ENCODE assay signal across 15 cellular contexts in the genomic region with DNA sequence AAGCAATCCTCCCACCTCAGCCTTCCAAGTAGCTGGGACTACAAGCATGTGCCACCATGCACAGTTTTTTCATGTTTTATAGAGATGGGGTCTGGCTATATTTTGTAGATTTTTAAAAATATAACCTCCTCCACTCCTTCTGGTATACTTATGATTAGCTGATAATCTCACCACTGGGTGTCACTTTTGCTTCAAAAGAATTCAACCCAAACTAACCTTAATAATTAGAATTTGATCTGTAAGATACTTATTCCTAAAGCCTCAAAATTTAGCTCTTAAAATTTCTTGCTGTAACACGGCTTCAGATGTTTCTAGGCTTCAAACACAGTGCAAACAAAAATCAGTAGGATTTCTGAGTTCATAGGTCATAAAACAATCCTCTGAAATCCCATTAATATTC.
A peak's percentile ranks its signal among the peaks of the same experiment; 100 is the strongest.
DNase-seq lines count a peak whose midpoint lies in the region; ATAC-seq and TF ChIP-seq lines count a peak whose summit lies in the region.
"Had no signal": no experiment of that assay in that cellular context is flagged by ENCODE, and none has a peak within 500 bp of the region (broad histone marks: within the 10 kb centered on the region; RNA-seq: fewer than 3 reads in every experiment).

No MANE protein-coding gene starts in this region.

- peaks cover 45% of the 10 kb centered on the region; the same call in 1 of the 2 replicates for H3K36me3 ChIP-seq in DND-41 (ENCODE audit: insufficient read depth, low read length)
- H3K36me3 ChIP-seq in Karpas-422 (ENCODE audit: insufficient read depth, low read length), result peaks cover 53% of the 10 kb centered on the region
- H3K36me3 ChIP-seq in liver (ENCODE audit: control insufficient read depth in 4 of 4, insufficient read depth in 3 of 4, low read depth in 1 of 4, low read length in 3 of 4), result no peaks in the 10 kb centered on the region

- no peaks in the 10 kb centered on the region for H3K9me2 ChIP-seq in Karpas-422 (replicated peaks; ENCODE audit: insufficient read depth, low read length)

- H3K27me3 ChIP-seq in DND-41 (ENCODE audit: insufficient read depth, low read length, poor library complexity) (no peaks in the 10 kb centered on the region), Karpas-422 (ENCODE audit: low read length) (no peaks in the 10 kb centered on the region), liver (ENCODE audit: control insufficient read depth in 4 of 4, insufficient read depth in 4 of 4, low read length in 3 of 4) (no peaks in the 10 kb centered on the region)
- H3K27me3 ChIP-seq: testis had no signal

- no peaks in the 10 kb centered on the region for H3K27me3 Mint-ChIP-seq in CD14-positive monocyte (ENCODE audit: low read depth in 3 of 3)
- H3K27me3 Mint-ChIP-seq: activated CD4-positive, alpha-beta T cell treated with anti-CD3 and anti-CD28 coated beads, Interleukin-2, amount 10 ng/mL, durations not matched to agents 24 days and 14 days; activated T-cell treated with anti-CD3 and anti-CD28 coated beads, Interleukin-2, amount 50 U/mL, for 24 hours had no signal

- no peak overlapping the region for H3K27ac ChIP-seq in DND-41 (ENCODE audit: low read length)
- H3K27ac ChIP-seq in Karpas-422 (ENCODE audit: low read length), result no peak overlapping the region
- H3K27ac ChIP-seq in liver (ENCODE audit: low read depth in 1 of 2, low read length in 2 of 2), result no peak overlapping the region
- H3K27ac ChIP-seq: testis had no signal

- H3K36me3 Mint-ChIP-seq in CD14-positive monocyte, result peaks cover 48 to 59% of the 10 kb centered on the region in 2 donors

- WGBS in liver, result 89% methylated on average over 1 of the region's 1 CpG

- no peak overlapping the region for H3K4me2 ChIP-seq in DND-41 (ENCODE audit: insufficient read depth, low read length)
- H3K4me2 ChIP-seq in Karpas-422 (ENCODE audit: low read depth, low read length, poor library complexity, severe bottlenecking), result no peak overlapping the region

- intact Hi-C loops in CD14-positive monocyte (cut with micrococcal nuclease), result no loop called here

- peak; percentile 36 to 62 for TF ChIP-seq RAD21 in liver (IDR thresholded peaks at IDR 0.05)

- peaks cover 3% of the 10 kb centered on the region for H3K4me1 Mint-ChIP-seq in CD14-positive monocyte
- H3K4me1 Mint-ChIP-seq: natural killer cell had no signal

- H3K4me3 ChIP-seq in DND-41 (ENCODE audit: low read depth in 1 of 2, low read length in 2 of 2) (no peak overlapping the region), Karpas-422 (ENCODE audit: low read length) (no peak overlapping the region), liver (ENCODE audit: low read depth in 1 of 3, low read length in 3 of 3) (no peak overlapping the region)
- H3K4me3 ChIP-seq: testis had no signal

- no peak for ATAC-seq in DND-41 (ENCODE audit: insufficient read depth, low read depth)
- ATAC-seq: natural killer cell had no signal

- H4K20me1 ChIP-seq in DND-41 (ENCODE audit: insufficient read depth, low read length), result no peaks in the 10 kb centered on the region
- no peaks in the 10 kb centered on the region for H4K20me1 ChIP-seq in Karpas-422 (ENCODE audit: insufficient read depth, low read depth, low read length)

- H3K9me3 Mint-ChIP-seq in CD14-positive monocyte, result peaks cover 0 to 2% (median 0%) of the 10 kb centered on the region in 7 donors
- H3K9me3 Mint-ChIP-seq: natural killer cell had no signal

- TF ChIP-seq CTCF in DND-41 (IDR thresholded peaks at IDR 0.05; ENCODE audit: borderline replicate concordance, extremely low read depth, low read length, poor library complexity, severe bottlenecking) (peak; percentile 29), liver (IDR thresholded peaks at IDR 0.05; ENCODE audit: low read depth, low read length, missing input control) (no peak), CD14-positive monocyte (IDR thresholded peaks at IDR 0.05) (no peak)

- H3K4me1 ChIP-seq in DND-41 (ENCODE audit: insufficient read depth, low read length) (no peaks in the 10 kb centered on the region), Karpas-422 (ENCODE audit: low read length) (no peaks in the 10 kb centered on the region), liver (ENCODE audit: control insufficient read depth in 4 of 4, insufficient read depth in 4 of 4, low read length in 3 of 4) (no peaks in the 10 kb centered on the region)
- H3K4me1 ChIP-seq: testis had no signal

- H3K79me2 ChIP-seq in DND-41 (ENCODE audit: insufficient read depth, low read length), result no peaks in the 10 kb centered on the region
- H3K79me2 ChIP-seq in Karpas-422 (ENCODE audit: low read length), result no peaks in the 10 kb centered on the region

- no peak overlapping the region for H3K27ac Mint-ChIP-seq in CD14-positive monocyte
- H3K27ac Mint-ChIP-seq: activated CD4-positive, alpha-beta T cell treated with anti-CD3 and anti-CD28 coated beads, Interleukin-2, amount 10 ng/mL, durations not matched to agents 24 days and 14 days; activated T-cell treated with anti-CD3 and anti-CD28 coated beads, Interleukin-2, amount 50 U/mL, for 24 hours; natural killer cell had no signal

- H3K9ac ChIP-seq in DND-41 (ENCODE audit: low read depth, low read length), result no peak overlapping the region
- H3K9ac ChIP-seq in Karpas-422 (ENCODE audit: low read length), result no peak overlapping the region
- H3K9ac ChIP-seq in liver (ENCODE audit: low read depth in 1 of 2, low read length in 2 of 2), result no peak overlapping the region

- H2AFZ ChIP-seq in DND-41 (ENCODE audit: low read depth, low read length) (no peak overlapping the region), Karpas-422 (ENCODE audit: low read length) (no peak overlapping the region)

- no peak for DNase-seq in DND-41
- DNase-seq in Karpas-422, result peak; percentile 57
- peak; percentile 4 for DNase-seq in cerebellum (ENCODE audit: low spot score)
- DNase-seq in NCI-H146 (lab: John Stamatoyannopoulos, UW), result no peak
- no peak for DNase-seq in CD14-positive monocyte (ENCODE audit: low spot score)
- no peak for DNase-seq in middle frontal gyrus (ENCODE audit: extremely low spot score, low spot score)
- DNase-seq in GM19238 (ENCODE audit: insufficient read length, low spot score), result no peak
- DNase-seq: activated CD4-positive, alpha-beta T cell treated with anti-CD3 and anti-CD28 coated beads, Interleukin-2, amount 10 ng/mL, durations not matched to agents 24 days and 14 days; activated T-cell treated with anti-CD3 and anti-CD28 coated beads, Interleukin-2, amount 50 U/mL, for 24 hours; natural killer cell; NCI-H1105 treated with DMSO at 0.1 percent for 48 hours; NCI-H510A treated with DMSO at 0.1 percent for 48 hours; RPMI8226; testis had no signal

- no peak overlapping the region for H3K4me3 Mint-ChIP-seq in CD14-positive monocyte
- H3K4me3 Mint-ChIP-seq: activated CD4-positive, alpha-beta T cell treated with anti-CD3 and anti-CD28 coated beads, Interleukin-2, amount 10 ng/mL, durations not matched to agents 24 days and 14 days; activated T-cell treated with anti-CD3 and anti-CD28 coated beads, Interleukin-2, amount 50 U/mL, for 24 hours; natural killer cell had no signal

- H3K9me3 ChIP-seq in DND-41 (ENCODE audit: insufficient read depth, low read length, severe bottlenecking), result no peaks in the 10 kb centered on the region
- H3K9me3 ChIP-seq in Karpas-422 (ENCODE audit: low read length), result no peaks in the 10 kb centered on the region
- no peaks in the 10 kb centered on the region for H3K9me3 ChIP-seq in liver (ENCODE audit: control insufficient read depth in 4 of 4, low read length in 3 of 4)
- H3K9me3 ChIP-seq: testis had no signal

TF ChIP-seq in liver, 16 proteins besides CTCF, POLR2A, EP300 and RAD21 (continues in another document):
- TF ChIP-seq RXRA (IDR thresholded peaks at IDR 0.05) (no peak), EGR1 (IDR thresholded peaks at IDR 0.05; ENCODE audit: low read depth in 2 of 2) (no peak), TAF1 (conservative IDR thresholded peaks at IDR 0.05) (no peak), GABPA (IDR thresholded peaks at IDR 0.05 in 1 of 2, conservative IDR thresholded peaks at IDR 0.05 in 1 of 2) (no peak), SP1 (IDR thresholded peaks at IDR 0.05) (no peak), NR2F2 (IDR thresholded peaks at IDR 0.05) (no peak), HNF4G (IDR thresholded peaks at IDR 0.05) (no peak)
- TF ChIP-seq, protein P1, sequence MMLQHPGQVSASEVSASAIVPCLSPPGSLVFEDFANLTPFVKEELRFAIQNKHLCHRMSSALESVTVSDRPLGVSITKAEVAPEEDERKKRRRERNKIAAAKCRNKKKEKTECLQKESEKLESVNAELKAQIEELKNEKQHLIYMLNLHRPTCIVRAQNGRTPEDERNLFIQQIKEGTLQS (IDR thresholded peaks at IDR 0.05), result no peak
- TF ChIP-seq, protein P2, sequence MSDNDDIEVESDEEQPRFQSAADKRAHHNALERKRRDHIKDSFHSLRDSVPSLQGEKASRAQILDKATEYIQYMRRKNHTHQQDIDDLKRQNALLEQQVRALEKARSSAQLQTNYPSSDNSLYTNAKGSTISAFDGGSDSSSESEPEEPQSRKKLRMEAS (IDR thresholded peaks at IDR 0.05), result no peak
- TF ChIP-seq, protein P3, sequence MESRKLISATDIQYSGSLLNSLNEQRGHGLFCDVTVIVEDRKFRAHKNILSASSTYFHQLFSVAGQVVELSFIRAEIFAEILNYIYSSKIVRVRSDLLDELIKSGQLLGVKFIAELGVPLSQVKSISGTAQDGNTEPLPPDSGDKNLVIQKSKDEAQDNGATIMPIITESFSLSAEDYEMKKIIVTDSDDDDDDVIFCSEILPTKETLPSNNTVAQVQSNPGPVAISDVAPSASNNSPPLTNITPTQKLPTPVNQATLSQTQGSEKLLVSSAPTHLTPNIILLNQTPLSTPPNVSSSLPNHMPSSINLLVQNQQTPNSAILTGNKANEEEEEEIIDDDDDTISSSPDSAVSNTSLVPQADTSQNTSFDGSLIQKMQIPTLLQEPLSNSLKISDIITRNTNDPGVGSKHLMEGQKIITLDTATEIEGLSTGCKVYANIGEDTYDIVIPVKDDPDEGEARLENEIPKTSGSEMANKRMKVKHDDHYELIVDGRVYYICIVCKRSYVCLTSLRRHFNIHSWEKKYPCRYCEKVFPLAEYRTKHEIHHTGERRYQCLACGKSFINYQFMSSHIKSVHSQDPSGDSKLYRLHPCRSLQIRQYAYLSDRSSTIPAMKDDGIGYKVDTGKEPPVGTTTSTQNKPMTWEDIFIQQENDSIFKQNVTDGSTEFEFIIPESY (IDR thresholded peaks at IDR 0.05), result no peak

Comparison
In these comparisons a context has a peak if more than half of its experiments do, and no peak if none do; other contexts are left out.
1. DNase-seq: peak in Karpas-422 (single experiment) and cerebellum (single experiment); none in DND-41 (single experiment), NCI-H146 (single experiment), CD14-positive monocyte (single experiment), middle frontal gyrus (single experiment) and GM19238 (single experiment).